In the genomic region with DNA sequence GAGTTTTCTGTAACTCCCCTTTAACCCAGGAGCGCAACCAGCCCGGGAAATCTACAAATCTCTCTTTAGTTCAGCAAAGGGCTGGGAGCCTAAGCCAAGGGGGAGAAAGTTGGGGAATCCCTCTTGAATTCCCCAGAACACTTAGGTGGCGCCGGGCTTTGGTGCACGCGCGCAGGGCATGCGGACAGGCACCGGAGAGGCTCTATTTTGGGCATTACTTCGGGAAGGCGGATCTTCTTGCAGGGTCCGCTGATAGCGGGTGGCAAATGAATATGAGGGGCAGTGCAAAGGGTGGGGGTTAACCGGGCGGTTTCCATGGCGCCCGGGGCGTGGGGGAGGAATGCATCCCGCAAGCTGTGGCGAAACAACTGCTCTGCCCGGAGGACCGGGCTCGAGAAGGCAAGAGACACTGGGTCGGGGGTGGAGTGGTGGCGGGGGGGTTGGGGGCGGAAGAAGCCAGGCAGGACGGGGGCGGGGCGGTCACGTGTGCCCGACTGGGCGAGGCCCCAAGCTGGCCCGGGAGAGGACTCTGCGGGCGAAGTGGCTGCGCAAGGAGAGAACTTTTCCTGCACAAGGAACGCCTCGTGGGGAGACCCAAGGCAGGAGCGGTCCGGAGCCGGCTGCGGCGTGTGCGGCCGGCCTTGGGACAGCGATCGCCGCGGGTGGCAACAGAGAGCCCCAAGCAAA, we compare ENCODE assay signal across 1 cellular context.
TF ChIP-seq lines count a peak whose summit lies in the region.

A gene with protein sequence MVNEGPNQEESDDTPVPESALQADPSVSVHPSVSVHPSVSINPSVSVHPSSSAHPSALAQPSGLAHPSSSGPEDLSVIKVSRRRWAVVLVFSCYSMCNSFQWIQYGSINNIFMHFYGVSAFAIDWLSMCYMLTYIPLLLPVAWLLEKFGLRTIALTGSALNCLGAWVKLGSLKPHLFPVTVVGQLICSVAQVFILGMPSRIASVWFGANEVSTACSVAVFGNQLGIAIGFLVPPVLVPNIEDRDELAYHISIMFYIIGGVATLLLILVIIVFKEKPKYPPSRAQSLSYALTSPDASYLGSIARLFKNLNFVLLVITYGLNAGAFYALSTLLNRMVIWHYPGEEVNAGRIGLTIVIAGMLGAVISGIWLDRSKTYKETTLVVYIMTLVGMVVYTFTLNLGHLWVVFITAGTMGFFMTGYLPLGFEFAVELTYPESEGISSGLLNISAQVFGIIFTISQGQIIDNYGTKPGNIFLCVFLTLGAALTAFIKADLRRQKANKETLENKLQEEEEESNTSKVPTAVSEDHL (plus strand): TSS at position 522 of the 687 bp plus-strand sequence. CDS start 353 bp downstream, outside the sequence.

TF ChIP-seq in H1, 55 proteins besides CTCF, POLR2A, EP300 and RAD21 (continued from another document):
- TF ChIP-seq SP2 (IDR thresholded peaks at IDR 0.05; ENCODE audit: low read length) (no peak), SAP30 (IDR thresholded peaks at IDR 0.05; ENCODE audit: insufficient read depth, insufficient replicate concordance, low read length) (peak; percentile 35), BCL11A (IDR thresholded peaks at IDR 0.05; ENCODE audit: low read depth in 2 of 2, low read length in 2 of 2) (no peak), POLR2AphosphoS5 (IDR thresholded peaks at IDR 0.05; ENCODE audit: low read depth, low read length) (no peak), EZH2 (IDR thresholded peaks at IDR 0.05; ENCODE audit: low read depth, low read length, severe bottlenecking) (no peak), SIRT6 (IDR thresholded peaks at IDR 0.05; ENCODE audit: low read length) (no peak), JUND (IDR thresholded peaks at IDR 0.05; ENCODE audit: low read length) (no peak), SRF (IDR thresholded peaks at IDR 0.05; ENCODE audit: low read depth, low read length) (no peak), NRF1 (IDR thresholded peaks at IDR 0.05; ENCODE audit: low read depth, low read length) (no peak), ZNF274 (IDR thresholded peaks at IDR 0.05; ENCODE audit: borderline replicate concordance, extremely low read depth, low read length) (no peak), HDAC6 (IDR thresholded peaks at IDR 0.05; ENCODE audit: low read depth, low read length) (no peak), SIN3A (conservative IDR thresholded peaks at IDR 0.05 in 1 of 2, IDR thresholded peaks at IDR 0.05 in 1 of 2; ENCODE audit: low read depth in 1 of 2, low read length in 2 of 2) (peak in 1 of 2 experiments; percentile 13; a peak in 1 of 4 replicates), ASH2L (IDR thresholded peaks at IDR 0.05; ENCODE audit: low read length) (no peak), GTF2F1 (IDR thresholded peaks at IDR 0.05; ENCODE audit: borderline replicate concordance, low read depth, low read length) (no peak), CHD2 (IDR thresholded peaks at IDR 0.05; ENCODE audit: low read length) (no peak), CHD1 (IDR thresholded peaks at IDR 0.05; ENCODE audit: low read depth, low read length) (no peak), TAF1 (IDR thresholded peaks at IDR 0.05; ENCODE audit: low read depth, low read length) (0 out of 2 replicates have a peak, but pooled peaks have one; percentile 34), MAFK (IDR thresholded peaks at IDR 0.05; ENCODE audit: low read depth, low read length) (no peak), JUN (IDR thresholded peaks at IDR 0.05; ENCODE audit: low read depth, low read length) (no peak), RXRA (IDR thresholded peaks at IDR 0.05; ENCODE audit: insufficient read depth, low read depth, low read length) (no peak), KDM1A (IDR thresholded peaks at IDR 0.05; ENCODE audit: borderline replicate concordance, low read length) (no peak), SP1 (IDR thresholded peaks at IDR 0.05; ENCODE audit: low read depth, low read length) (no peak), CTBP2 (IDR thresholded peaks at IDR 0.05; ENCODE audit: borderline replicate concordance, insufficient read depth, insufficient read length, low read length) (no peak), RNF2 (IDR thresholded peaks at IDR 0.05; ENCODE audit: borderline replicate concordance, low read depth, low read length, missing control alignments, poor library complexity, severe bottlenecking) (no peak), GABPA (IDR thresholded peaks at IDR 0.05; ENCODE audit: borderline replicate concordance, insufficient read depth, low read length) (no peak)
- TF ChIP-seq, protein P1, sequence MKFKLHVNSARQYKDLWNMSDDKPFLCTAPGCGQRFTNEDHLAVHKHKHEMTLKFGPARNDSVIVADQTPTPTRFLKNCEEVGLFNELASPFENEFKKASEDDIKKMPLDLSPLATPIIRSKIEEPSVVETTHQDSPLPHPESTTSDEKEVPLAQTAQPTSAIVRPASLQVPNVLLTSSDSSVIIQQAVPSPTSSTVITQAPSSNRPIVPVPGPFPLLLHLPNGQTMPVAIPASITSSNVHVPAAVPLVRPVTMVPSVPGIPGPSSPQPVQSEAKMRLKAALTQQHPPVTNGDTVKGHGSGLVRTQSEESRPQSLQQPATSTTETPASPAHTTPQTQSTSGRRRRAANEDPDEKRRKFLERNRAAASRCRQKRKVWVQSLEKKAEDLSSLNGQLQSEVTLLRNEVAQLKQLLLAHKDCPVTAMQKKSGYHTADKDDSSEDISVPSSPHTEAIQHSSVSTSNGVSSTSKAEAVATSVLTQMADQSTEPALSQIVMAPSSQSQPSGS (IDR thresholded peaks at IDR 0.05; ENCODE audit: low read length): no peak
- TF ChIP-seq, protein P2, sequence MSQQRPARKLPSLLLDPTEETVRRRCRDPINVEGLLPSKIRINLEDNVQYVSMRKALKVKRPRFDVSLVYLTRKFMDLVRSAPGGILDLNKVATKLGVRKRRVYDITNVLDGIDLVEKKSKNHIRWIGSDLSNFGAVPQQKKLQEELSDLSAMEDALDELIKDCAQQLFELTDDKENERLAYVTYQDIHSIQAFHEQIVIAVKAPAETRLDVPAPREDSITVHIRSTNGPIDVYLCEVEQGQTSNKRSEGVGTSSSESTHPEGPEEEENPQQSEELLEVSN (IDR thresholded peaks at IDR 0.05): peak; percentile 23; the same call in 1 of the 2 replicates
TF ChIP-seq in H1: peak in this region for 11.
